Comparison of ENCODE assay signal across 9 cellular contexts in the genomic region with DNA sequence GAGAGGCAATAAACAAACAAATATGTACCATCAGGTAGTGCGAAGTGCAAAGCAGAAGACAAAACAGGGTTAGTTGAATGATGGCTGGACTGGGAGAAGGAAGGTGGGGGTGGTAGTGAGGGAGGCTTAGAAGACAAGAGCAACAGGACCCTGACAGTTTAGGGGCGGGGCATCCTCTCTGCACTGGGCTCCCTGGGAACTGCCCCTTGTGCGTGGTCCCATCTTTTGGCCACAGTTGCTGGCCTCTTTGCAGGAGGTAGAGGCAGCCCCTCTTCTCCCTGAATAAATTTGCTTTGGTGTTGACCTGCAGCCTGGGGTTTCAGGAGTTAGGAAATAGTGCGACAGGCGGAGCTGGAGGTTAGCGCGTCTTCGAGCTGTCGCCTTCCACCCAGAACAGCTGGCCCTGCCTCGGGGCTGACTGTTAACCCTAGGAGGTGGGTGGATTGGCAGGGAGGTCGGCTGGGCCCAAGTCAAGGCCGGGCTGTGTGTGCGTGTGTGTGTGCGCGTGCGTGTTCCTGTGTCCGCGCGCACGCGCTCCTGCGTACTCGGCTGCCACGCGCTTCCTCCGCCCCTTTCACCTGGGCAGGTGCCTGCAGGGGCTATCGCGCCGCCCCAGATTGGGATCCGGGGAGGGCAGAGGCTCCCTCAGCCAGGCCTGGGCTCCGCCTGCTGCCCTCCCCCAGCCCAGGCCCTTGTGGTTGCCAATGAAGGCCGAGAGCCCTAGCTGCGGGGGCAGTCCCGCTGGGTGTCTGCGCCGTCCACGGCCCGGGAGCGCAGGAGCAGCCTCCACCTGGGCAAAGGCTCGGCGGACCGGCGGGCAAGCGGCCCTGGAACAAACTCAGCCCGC.
DNase-seq lines count a peak whose midpoint lies in the region; ATAC-seq and TF ChIP-seq lines count a peak whose summit lies in the region.
"Had no signal": no experiment of that assay in that cellular context is flagged by ENCODE, and none has a peak within 500 bp of the region (broad histone marks: within the 10 kb centered on the region; RNA-seq: fewer than 3 reads in every experiment).

No MANE protein-coding gene starts in this region.

- H2BK15ac ChIP-seq in mesendoderm (replicated peaks; ENCODE audit: low read depth), result no peak overlapping the region

- H3K9ac ChIP-seq in mesendoderm (ENCODE audit: low read length), result peak overlapping the region; percentile 53

- H2BK5ac ChIP-seq in mesendoderm (ENCODE audit: low read length), result no peak overlapping the region

- H3K9me3 Mint-ChIP-seq in activated CD4-positive, alpha-beta T cell treated with anti-CD3 and anti-CD28 coated beads, Interleukin-2, amount 10 ng/mL, durations not matched to agents 7 days and 5 days, result no peaks in the 10 kb centered on the region
- H3K9me3 Mint-ChIP-seq in type B pancreatic cell, result no peaks in the 10 kb centered on the region

- no peak overlapping the region for H2BK120ac ChIP-seq in mesendoderm (ENCODE audit: low read depth, low read length)

- H3K4me2 ChIP-seq in mesendoderm (ENCODE audit: low read length), result peak overlapping the region; percentile 77

- H3K27ac Mint-ChIP-seq in activated CD4-positive, alpha-beta T cell treated with anti-CD3 and anti-CD28 coated beads, Interleukin-2, amount 10 ng/mL, durations not matched to agents 7 days and 5 days, result no peak overlapping the region
- H3K27ac Mint-ChIP-seq in type B pancreatic cell, result no peak overlapping the region

- no CpG with 5 or more reads among the region's 45 CpGs for WGBS in mesendoderm (ENCODE audit: extremely low coverage, insufficient coverage, low lambda C conversion rate)

- no peak overlapping the region for H4K5ac ChIP-seq in mesendoderm (ENCODE audit: low read length)

- H3K56ac ChIP-seq in mesendoderm (ENCODE audit: low read length), result peak overlapping the region; percentile 75

- no peaks in the 10 kb centered on the region for H3K79me2 ChIP-seq in mesendoderm (ENCODE audit: control insufficient read depth, insufficient read depth, low read length)

- H4K8ac ChIP-seq in mesendoderm (ENCODE audit: low read depth, low read length), result no peak overlapping the region

- no peak overlapping the region for H2AK5ac ChIP-seq in mesendoderm (ENCODE audit: low read length)

- H3K27me3 ChIP-seq in mesendoderm (ENCODE audit: insufficient read depth, low read length, poor library complexity), result no peaks in the 10 kb centered on the region

- no peaks in the 10 kb centered on the region for H3K36me3 Mint-ChIP-seq in activated CD4-positive, alpha-beta T cell treated with anti-CD3 and anti-CD28 coated beads, Interleukin-2, amount 10 ng/mL, durations not matched to agents 7 days and 5 days (ENCODE audit: low read depth)
- H3K36me3 Mint-ChIP-seq in type B pancreatic cell, result no peaks in the 10 kb centered on the region
- H3K36me3 Mint-ChIP-seq: CD4-positive, CD25-positive, alpha-beta regulatory T cell had no signal

- H3K27ac ChIP-seq in coronary artery (no peak overlapping the region), mesendoderm (ENCODE audit: low read depth, low read length) (no peak overlapping the region)

- no peaks in the 10 kb centered on the region for H3K79me1 ChIP-seq in mesendoderm (ENCODE audit: low read length)

- H3K27me3 Mint-ChIP-seq in activated CD4-positive, alpha-beta T cell treated with anti-CD3 and anti-CD28 coated beads, Interleukin-2, amount 10 ng/mL, durations not matched to agents 7 days and 5 days, result peaks cover 41% of the 10 kb centered on the region
- H3K27me3 Mint-ChIP-seq in type B pancreatic cell, result peaks cover 38% of the 10 kb centered on the region

- DNase-seq in activated CD4-positive, alpha-beta T cell treated with anti-CD3 and anti-CD28 coated beads, Interleukin-2, amount 10 ng/mL, durations not matched to agents 7 days and 5 days, result no peak
- DNase-seq in activated CD4-positive, alpha-beta T cell treated with anti-CD3 and anti-CD28 coated beads, Interleukin-2, amount 50 U/mL, for 1 hour, result no peak
- DNase-seq in coronary artery (ENCODE audit: low spot score), result no peak
- peak; percentile 57 for DNase-seq in mesendoderm
- DNase-seq in type B pancreatic cell (ENCODE audit: extremely low spot score, unreplicated experiment), result no peak
- DNase-seq in activated gamma-delta T cell treated with Interleukin-2 at 50 U/mL for 16 hours, result no peak

- H3K4me1 ChIP-seq in mesendoderm (ENCODE audit: control insufficient read depth, low read depth, low read length), result no peaks in the 10 kb centered on the region

- CTCF ChIA-PET in activated CD4-positive, alpha-beta T cell treated with anti-CD3 and anti-CD28 coated beads, Interleukin-2, amount 10 ng/mL, durations not matched to agents 7 days and 5 days (lab: Charles Lee), result no interaction called here

- peak overlapping the region; percentile 14 for H3K4me3 Mint-ChIP-seq in activated CD4-positive, alpha-beta T cell treated with anti-CD3 and anti-CD28 coated beads, Interleukin-2, amount 10 ng/mL, durations not matched to agents 7 days and 5 days
- peak overlapping the region; percentile 81 for H3K4me3 Mint-ChIP-seq in type B pancreatic cell

- H3K36me3 ChIP-seq in mesendoderm (ENCODE audit: control insufficient read depth, insufficient read depth, low read length), result no peaks in the 10 kb centered on the region

- H3K4me1 Mint-ChIP-seq in activated CD4-positive, alpha-beta T cell treated with anti-CD3 and anti-CD28 coated beads, Interleukin-2, amount 10 ng/mL, durations not matched to agents 7 days and 5 days, result peaks cover 13% of the 10 kb centered on the region
- peaks cover 15% of the 10 kb centered on the region for H3K4me1 Mint-ChIP-seq in type B pancreatic cell (ENCODE audit: unreplicated experiment)

- ATAC-seq in GM19395 (IDR thresholded peaks at IDR 0.05; ENCODE audit: unreplicated experiment) (no peak), HG03039 (IDR thresholded peaks at IDR 0.05; ENCODE audit: unreplicated experiment) (no peak)

- no peak overlapping the region for H3K18ac ChIP-seq in mesendoderm (ENCODE audit: low read length)

- no peak overlapping the region for H3K4ac ChIP-seq in mesendoderm (ENCODE audit: low read depth, low read length)

- no peak for TF ChIP-seq CTCF in coronary artery (IDR thresholded peaks at IDR 0.05)
- TF ChIP-seq CTCF in type B pancreatic cell (conservative IDR thresholded peaks at IDR 0.05), result no peak

- H3K23ac ChIP-seq in mesendoderm (ENCODE audit: low read length), result no peak overlapping the region

- POLR2A ChIA-PET in activated CD4-positive, alpha-beta T cell treated with anti-CD3 and anti-CD28 coated beads, Interleukin-2, amount 10 ng/mL, durations not matched to agents 7 days and 5 days (lab: Charles Lee), result no interaction called here

- H3K4me3 ChIP-seq in coronary artery, result peak overlapping the region; percentile 56
- H3K4me3 ChIP-seq in mesendoderm (ENCODE audit: low read length), result peak overlapping the region; percentile 9
